ENCODE assay signal across 1 cellular context in the genomic region with DNA sequence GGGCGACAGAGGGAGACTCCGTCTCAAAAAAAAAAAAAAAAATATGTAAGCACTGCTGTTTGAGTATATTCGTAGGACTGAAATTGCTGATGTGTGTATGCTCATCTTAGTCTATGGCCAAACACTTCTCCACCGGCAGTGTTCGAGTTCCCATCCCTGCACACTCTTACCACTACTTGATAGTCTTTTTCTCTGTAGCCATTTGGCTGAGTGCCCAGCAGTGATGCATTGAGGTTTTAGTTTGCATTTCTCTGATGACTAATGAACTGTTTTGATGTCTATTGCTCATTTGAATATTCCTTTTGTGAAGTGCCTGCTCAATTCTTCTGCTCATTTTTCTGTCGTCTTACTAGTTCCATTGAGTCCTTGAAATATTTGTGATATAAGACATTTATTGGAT.
TF ChIP-seq lines count a peak whose summit lies in the region.

No MANE protein-coding gene starts in this region.

TF ChIP-seq in K562, 482 proteins besides CTCF, POLR2A, EP300 and RAD21 (continued from another document and continues in another):
- TF ChIP-seq, protein P1, sequence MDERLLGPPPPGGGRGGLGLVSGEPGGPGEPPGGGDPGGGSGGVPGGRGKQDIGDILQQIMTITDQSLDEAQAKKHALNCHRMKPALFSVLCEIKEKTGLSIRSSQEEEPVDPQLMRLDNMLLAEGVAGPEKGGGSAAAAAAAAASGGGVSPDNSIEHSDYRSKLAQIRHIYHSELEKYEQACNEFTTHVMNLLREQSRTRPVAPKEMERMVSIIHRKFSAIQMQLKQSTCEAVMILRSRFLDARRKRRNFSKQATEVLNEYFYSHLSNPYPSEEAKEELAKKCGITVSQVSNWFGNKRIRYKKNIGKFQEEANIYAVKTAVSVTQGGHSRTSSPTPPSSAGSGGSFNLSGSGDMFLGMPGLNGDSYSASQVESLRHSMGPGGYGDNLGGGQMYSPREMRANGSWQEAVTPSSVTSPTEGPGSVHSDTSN (CRISPR knock-in tag; IDR thresholded peaks at IDR 0.05; ENCODE audit: low read depth) = no peak
- TF ChIP-seq, protein P1 (tag; conservative IDR thresholded peaks at IDR 0.05; ENCODE audit: low read depth) = no peak
- TF ChIP-seq LCOR (CRISPR knock-in tag; IDR thresholded peaks at IDR 0.05) (no peak), ARNT (IDR thresholded peaks at IDR 0.05) (no peak), ATF1 (CRISPR knock-in tag; IDR thresholded peaks at IDR 0.05) (no peak), ATF1 (tag; IDR thresholded peaks at IDR 0.05) (no peak), KDM2B (CRISPR knock-in tag; IDR thresholded peaks at IDR 0.05) (no peak), TARDBP (IDR thresholded peaks at IDR 0.05) (no peak), GABPA (tag; conservative IDR thresholded peaks at IDR 0.05; ENCODE audit: low read depth) (no peak), EWSR1 (IDR thresholded peaks at IDR 0.05; ENCODE audit: borderline replicate concordance, low read depth, partially characterized antibody) (no peak), SIN3B (IDR thresholded peaks at IDR 0.05; ENCODE audit: low read depth) (no peak), TCF7L2 (IDR thresholded peaks at IDR 0.05; ENCODE audit: low read depth, low read length) (no peak), NFIC (IDR thresholded peaks at IDR 0.05) (peak; percentile 96), MTA3 (IDR thresholded peaks at IDR 0.05; ENCODE audit: borderline replicate concordance) (no peak), STAT5A (IDR thresholded peaks at IDR 0.05; ENCODE audit: borderline replicate concordance, low read length) (no peak), CBX8 (IDR thresholded peaks at IDR 0.05; ENCODE audit: borderline replicate concordance, extremely low read depth, low read depth, low read length, poor library complexity, severe bottlenecking) (no peak), RCOR1 (IDR thresholded peaks at IDR 0.05; ENCODE audit: borderline replicate concordance in 1 of 2, low read depth in 2 of 2, low read length in 2 of 2) (peak in 1 of 2 experiments; percentile 66; a peak in 1 of 4 replicates), ARID2 (IDR thresholded peaks at IDR 0.05) (no peak), ZNF232 (CRISPR knock-in tag; IDR thresholded peaks at IDR 0.05) (no peak), MEIS2 (IDR thresholded peaks at IDR 0.05; ENCODE audit: partially characterized antibody) (peak; percentile 47), PHF21A (IDR thresholded peaks at IDR 0.05; ENCODE audit: borderline replicate concordance, low read depth) (no peak), MAFF (IDR thresholded peaks at IDR 0.05; ENCODE audit: low read length) (no peak), NCOR1 (IDR thresholded peaks at IDR 0.05) (no peak), ETS2 (tag; IDR thresholded peaks at IDR 0.05; ENCODE audit: borderline replicate concordance, poor library complexity, severe bottlenecking) (no peak), TFAM (CRISPR knock-in tag; conservative IDR thresholded peaks at IDR 0.05) (no peak)
- TF ChIP-seq, protein P2, sequence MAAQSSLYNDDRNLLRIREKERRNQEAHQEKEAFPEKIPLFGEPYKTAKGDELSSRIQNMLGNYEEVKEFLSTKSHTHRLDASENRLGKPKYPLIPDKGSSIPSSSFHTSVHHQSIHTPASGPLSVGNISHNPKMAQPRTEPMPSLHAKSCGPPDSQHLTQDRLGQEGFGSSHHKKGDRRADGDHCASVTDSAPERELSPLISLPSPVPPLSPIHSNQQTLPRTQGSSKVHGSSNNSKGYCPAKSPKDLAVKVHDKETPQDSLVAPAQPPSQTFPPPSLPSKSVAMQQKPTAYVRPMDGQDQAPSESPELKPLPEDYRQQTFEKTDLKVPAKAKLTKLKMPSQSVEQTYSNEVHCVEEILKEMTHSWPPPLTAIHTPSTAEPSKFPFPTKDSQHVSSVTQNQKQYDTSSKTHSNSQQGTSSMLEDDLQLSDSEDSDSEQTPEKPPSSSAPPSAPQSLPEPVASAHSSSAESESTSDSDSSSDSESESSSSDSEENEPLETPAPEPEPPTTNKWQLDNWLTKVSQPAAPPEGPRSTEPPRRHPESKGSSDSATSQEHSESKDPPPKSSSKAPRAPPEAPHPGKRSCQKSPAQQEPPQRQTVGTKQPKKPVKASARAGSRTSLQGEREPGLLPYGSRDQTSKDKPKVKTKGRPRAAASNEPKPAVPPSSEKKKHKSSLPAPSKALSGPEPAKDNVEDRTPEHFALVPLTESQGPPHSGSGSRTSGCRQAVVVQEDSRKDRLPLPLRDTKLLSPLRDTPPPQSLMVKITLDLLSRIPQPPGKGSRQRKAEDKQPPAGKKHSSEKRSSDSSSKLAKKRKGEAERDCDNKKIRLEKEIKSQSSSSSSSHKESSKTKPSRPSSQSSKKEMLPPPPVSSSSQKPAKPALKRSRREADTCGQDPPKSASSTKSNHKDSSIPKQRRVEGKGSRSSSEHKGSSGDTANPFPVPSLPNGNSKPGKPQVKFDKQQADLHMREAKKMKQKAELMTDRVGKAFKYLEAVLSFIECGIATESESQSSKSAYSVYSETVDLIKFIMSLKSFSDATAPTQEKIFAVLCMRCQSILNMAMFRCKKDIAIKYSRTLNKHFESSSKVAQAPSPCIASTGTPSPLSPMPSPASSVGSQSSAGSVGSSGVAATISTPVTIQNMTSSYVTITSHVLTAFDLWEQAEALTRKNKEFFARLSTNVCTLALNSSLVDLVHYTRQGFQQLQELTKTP (IDR thresholded peaks at IDR 0.05; ENCODE audit: low read depth in 1 of 2, partially characterized antibody in 2 of 2) = no peak
- TF ChIP-seq, protein P3, sequence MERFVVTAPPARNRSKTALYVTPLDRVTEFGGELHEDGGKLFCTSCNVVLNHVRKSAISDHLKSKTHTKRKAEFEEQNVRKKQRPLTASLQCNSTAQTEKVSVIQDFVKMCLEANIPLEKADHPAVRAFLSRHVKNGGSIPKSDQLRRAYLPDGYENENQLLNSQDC (CRISPR knock-in tag; IDR thresholded peaks at IDR 0.05) = no peak
- TF ChIP-seq, protein P4, sequence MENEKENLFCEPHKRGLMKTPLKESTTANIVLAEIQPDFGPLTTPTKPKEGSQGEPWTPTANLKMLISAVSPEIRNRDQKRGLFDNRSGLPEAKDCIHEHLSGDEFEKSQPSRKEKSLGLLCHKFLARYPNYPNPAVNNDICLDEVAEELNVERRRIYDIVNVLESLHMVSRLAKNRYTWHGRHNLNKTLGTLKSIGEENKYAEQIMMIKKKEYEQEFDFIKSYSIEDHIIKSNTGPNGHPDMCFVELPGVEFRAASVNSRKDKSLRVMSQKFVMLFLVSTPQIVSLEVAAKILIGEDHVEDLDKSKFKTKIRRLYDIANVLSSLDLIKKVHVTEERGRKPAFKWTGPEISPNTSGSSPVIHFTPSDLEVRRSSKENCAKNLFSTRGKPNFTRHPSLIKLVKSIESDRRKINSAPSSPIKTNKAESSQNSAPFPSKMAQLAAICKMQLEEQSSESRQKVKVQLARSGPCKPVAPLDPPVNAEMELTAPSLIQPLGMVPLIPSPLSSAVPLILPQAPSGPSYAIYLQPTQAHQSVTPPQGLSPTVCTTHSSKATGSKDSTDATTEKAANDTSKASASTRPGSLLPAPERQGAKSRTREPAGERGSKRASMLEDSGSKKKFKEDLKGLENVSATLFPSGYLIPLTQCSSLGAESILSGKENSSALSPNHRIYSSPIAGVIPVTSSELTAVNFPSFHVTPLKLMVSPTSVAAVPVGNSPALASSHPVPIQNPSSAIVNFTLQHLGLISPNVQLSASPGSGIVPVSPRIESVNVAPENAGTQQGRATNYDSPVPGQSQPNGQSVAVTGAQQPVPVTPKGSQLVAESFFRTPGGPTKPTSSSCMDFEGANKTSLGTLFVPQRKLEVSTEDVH (IDR thresholded peaks at IDR 0.05; ENCODE audit: low read depth, partially characterized antibody) = no peak
- TF ChIP-seq, protein P5, sequence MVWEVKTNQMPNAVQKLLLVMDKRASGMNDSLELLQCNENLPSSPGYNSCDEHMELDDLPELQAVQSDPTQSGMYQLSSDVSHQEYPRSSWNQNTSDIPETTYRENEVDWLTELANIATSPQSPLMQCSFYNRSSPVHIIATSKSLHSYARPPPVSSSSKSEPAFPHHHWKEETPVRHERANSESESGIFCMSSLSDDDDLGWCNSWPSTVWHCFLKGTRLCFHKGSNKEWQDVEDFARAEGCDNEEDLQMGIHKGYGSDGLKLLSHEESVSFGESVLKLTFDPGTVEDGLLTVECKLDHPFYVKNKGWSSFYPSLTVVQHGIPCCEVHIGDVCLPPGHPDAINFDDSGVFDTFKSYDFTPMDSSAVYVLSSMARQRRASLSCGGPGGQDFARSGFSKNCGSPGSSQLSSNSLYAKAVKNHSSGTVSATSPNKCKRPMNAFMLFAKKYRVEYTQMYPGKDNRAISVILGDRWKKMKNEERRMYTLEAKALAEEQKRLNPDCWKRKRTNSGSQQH (CRISPR knock-in tag; IDR thresholded peaks at IDR 0.05) = no peak
- TF ChIP-seq, protein P6, sequence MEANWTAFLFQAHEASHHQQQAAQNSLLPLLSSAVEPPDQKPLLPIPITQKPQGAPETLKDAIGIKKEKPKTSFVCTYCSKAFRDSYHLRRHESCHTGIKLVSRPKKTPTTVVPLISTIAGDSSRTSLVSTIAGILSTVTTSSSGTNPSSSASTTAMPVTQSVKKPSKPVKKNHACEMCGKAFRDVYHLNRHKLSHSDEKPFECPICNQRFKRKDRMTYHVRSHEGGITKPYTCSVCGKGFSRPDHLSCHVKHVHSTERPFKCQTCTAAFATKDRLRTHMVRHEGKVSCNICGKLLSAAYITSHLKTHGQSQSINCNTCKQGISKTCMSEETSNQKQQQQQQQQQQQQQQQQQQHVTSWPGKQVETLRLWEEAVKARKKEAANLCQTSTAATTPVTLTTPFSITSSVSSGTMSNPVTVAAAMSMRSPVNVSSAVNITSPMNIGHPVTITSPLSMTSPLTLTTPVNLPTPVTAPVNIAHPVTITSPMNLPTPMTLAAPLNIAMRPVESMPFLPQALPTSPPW (CRISPR knock-in tag; IDR thresholded peaks at IDR 0.05) = no peak
- TF ChIP-seq, protein P7, sequence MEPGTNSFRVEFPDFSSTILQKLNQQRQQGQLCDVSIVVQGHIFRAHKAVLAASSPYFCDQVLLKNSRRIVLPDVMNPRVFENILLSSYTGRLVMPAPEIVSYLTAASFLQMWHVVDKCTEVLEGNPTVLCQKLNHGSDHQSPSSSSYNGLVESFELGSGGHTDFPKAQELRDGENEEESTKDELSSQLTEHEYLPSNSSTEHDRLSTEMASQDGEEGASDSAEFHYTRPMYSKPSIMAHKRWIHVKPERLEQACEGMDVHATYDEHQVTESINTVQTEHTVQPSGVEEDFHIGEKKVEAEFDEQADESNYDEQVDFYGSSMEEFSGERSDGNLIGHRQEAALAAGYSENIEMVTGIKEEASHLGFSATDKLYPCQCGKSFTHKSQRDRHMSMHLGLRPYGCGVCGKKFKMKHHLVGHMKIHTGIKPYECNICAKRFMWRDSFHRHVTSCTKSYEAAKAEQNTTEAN (CRISPR knock-in tag; IDR thresholded peaks at IDR 0.05) = no peak
- TF ChIP-seq, protein P8, sequence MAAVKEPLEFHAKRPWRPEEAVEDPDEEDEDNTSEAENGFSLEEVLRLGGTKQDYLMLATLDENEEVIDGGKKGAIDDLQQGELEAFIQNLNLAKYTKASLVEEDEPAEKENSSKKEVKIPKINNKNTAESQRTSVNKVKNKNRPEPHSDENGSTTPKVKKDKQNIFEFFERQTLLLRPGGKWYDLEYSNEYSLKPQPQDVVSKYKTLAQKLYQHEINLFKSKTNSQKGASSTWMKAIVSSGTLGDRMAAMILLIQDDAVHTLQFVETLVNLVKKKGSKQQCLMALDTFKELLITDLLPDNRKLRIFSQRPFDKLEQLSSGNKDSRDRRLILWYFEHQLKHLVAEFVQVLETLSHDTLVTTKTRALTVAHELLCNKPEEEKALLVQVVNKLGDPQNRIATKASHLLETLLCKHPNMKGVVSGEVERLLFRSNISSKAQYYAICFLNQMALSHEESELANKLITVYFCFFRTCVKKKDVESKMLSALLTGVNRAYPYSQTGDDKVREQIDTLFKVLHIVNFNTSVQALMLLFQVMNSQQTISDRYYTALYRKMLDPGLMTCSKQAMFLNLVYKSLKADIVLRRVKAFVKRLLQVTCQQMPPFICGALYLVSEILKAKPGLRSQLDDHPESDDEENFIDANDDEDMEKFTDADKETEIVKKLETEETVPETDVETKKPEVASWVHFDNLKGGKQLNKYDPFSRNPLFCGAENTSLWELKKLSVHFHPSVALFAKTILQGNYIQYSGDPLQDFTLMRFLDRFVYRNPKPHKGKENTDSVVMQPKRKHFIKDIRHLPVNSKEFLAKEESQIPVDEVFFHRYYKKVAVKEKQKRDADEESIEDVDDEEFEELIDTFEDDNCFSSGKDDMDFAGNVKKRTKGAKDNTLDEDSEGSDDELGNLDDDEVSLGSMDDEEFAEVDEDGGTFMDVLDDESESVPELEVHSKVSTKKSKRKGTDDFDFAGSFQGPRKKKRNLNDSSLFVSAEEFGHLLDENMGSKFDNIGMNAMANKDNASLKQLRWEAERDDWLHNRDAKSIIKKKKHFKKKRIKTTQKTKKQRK (IDR thresholded peaks at IDR 0.05; ENCODE audit: borderline replicate concordance, low read depth, low read length) = no peak
- TF ChIP-seq, protein P9, sequence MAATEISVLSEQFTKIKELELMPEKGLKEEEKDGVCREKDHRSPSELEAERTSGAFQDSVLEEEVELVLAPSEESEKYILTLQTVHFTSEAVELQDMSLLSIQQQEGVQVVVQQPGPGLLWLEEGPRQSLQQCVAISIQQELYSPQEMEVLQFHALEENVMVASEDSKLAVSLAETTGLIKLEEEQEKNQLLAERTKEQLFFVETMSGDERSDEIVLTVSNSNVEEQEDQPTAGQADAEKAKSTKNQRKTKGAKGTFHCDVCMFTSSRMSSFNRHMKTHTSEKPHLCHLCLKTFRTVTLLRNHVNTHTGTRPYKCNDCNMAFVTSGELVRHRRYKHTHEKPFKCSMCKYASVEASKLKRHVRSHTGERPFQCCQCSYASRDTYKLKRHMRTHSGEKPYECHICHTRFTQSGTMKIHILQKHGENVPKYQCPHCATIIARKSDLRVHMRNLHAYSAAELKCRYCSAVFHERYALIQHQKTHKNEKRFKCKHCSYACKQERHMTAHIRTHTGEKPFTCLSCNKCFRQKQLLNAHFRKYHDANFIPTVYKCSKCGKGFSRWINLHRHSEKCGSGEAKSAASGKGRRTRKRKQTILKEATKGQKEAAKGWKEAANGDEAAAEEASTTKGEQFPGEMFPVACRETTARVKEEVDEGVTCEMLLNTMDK (IDR thresholded peaks at IDR 0.05; ENCODE audit: borderline replicate concordance, insufficient read depth, low read depth, low read length, poor library complexity, severe bottlenecking) = no peak
- TF ChIP-seq, protein P10, sequence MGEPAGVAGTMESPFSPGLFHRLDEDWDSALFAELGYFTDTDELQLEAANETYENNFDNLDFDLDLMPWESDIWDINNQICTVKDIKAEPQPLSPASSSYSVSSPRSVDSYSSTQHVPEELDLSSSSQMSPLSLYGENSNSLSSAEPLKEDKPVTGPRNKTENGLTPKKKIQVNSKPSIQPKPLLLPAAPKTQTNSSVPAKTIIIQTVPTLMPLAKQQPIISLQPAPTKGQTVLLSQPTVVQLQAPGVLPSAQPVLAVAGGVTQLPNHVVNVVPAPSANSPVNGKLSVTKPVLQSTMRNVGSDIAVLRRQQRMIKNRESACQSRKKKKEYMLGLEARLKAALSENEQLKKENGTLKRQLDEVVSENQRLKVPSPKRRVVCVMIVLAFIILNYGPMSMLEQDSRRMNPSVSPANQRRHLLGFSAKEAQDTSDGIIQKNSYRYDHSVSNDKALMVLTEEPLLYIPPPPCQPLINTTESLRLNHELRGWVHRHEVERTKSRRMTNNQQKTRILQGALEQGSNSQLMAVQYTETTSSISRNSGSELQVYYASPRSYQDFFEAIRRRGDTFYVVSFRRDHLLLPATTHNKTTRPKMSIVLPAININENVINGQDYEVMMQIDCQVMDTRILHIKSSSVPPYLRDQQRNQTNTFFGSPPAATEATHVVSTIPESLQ (CRISPR knock-in tag; IDR thresholded peaks at IDR 0.05) = no peak
